In the genomic region with DNA sequence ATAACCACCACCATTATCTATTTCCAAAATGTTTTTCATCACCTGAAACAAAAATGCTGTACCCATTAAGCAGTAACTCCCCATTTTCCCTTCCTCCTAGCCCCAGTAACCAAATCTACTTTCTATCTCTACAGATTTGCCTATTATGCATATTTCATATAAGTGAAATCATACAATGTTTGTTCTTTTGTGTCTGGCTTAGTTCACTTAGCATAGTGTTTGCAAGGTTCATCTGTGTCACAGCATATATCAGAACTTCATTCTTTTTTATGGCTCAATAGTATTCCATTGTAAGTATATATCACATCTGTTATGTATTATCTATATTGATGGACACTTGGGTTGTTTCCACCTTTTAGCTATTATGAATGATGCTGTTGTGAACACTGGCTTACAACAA, we compare ENCODE assay signal across 25 cellular contexts. TPM values are rescaled to one million over a fixed set of nuclear protein-coding genes. Genes with fewer than 3 reads are reported as not detected.
DNase-seq lines count a peak whose midpoint lies in the region; ATAC-seq, FAIRE-seq and TF ChIP-seq lines count a peak whose summit lies in the region.
"Had no signal": no experiment of that assay in that cellular context is flagged by ENCODE, and none has a peak within 500 bp of the region (broad histone marks: within the 10 kb centered on the region; RNA-seq: fewer than 3 reads in every experiment).

No MANE protein-coding gene starts in this region.

- peaks cover 16 to 63% of the 10 kb centered on the region in 2 experiments; a peak in 2 of 3 replicates for H3K36me3 ChIP-seq in HEK293 (ENCODE audit: control insufficient read depth in 2 of 2, insufficient read depth in 1 of 2, low read length in 2 of 2)
- peaks cover 53% of the 10 kb centered on the region for H3K36me3 ChIP-seq in K562 (ENCODE audit: control insufficient read depth, insufficient read depth, low read length)
- H3K36me3 ChIP-seq in left lung, result peaks cover 2 to 57% of the 10 kb centered on the region in 2 donors
- peaks cover 33% of the 10 kb centered on the region for H3K36me3 ChIP-seq in right atrium auricular region

- H3K4me3 ChIP-seq in A549 (no peak overlapping the region), HEK293 (ENCODE audit: low read depth, low read length) (no peak overlapping the region), K562 (no peak overlapping the region), left lung (no peak overlapping the region), right atrium auricular region (no peak overlapping the region)
- H3K4me3 ChIP-seq: BLaER1, GM12878, GM23338 had no signal

- FAIRE-seq in A549 (lab: Jason Lieb, UNC) (no peak), K562 (lab: Jason Lieb, UNC) (no peak)
- FAIRE-seq: G401.6, GM12878, GM19239 had no signal

- no peak overlapping the region for H2AFZ ChIP-seq in K562 (ENCODE audit: low read depth, low read length)
- H2AFZ ChIP-seq: GM23338 had no signal

- H3K79me2 ChIP-seq in K562 (ENCODE audit: control insufficient read depth, insufficient read depth, low read length), result peaks cover 10% of the 10 kb centered on the region; the same call in 2 of the 3 replicates

- H3K9me3 Mint-ChIP-seq in activated T-cell treated with anti-CD3 and anti-CD28 coated beads, Interleukin-2, amount 50 U/mL, for 72 hours, result no peaks in the 10 kb centered on the region
- H3K9me3 Mint-ChIP-seq in activated T-cell treated with anti-CD3 and anti-CD28 coated beads, Interleukin-2, amount 50 U/mL, for 4 hours, result no peaks in the 10 kb centered on the region
- H3K9me3 Mint-ChIP-seq: CD8-positive, alpha-beta T cell; GM23338; H9; HFFc6 had no signal

- H3K27me3 Mint-ChIP-seq in activated T-cell treated with anti-CD3 and anti-CD28 coated beads, Interleukin-2, amount 50 U/mL, for 72 hours (ENCODE audit: low read depth), result no peaks in the 10 kb centered on the region
- no peaks in the 10 kb centered on the region for H3K27me3 Mint-ChIP-seq in activated T-cell treated with anti-CD3 and anti-CD28 coated beads, Interleukin-2, amount 50 U/mL, for 4 hours (ENCODE audit: low read depth)
- H3K27me3 Mint-ChIP-seq: B cell; CD4-positive, CD25-positive, alpha-beta regulatory T cell had no signal

- H3K9me3 ChIP-seq in A549 (no peaks in the 10 kb centered on the region), HEK293 (ENCODE audit: control insufficient read depth, insufficient read depth, low read depth, low read length) (no peaks in the 10 kb centered on the region), K562 (replicated peaks; ENCODE audit: control insufficient read depth, insufficient read depth, low read depth, low read length) (no peaks in the 10 kb centered on the region), left lung (no peaks in the 10 kb centered on the region), right atrium auricular region (no peaks in the 10 kb centered on the region)
- H3K9me3 ChIP-seq: BLaER1, Caco-2 had no signal

- peaks cover 3 to 20% of the 10 kb centered on the region in 2 donors for H3K36me3 Mint-ChIP-seq in activated T-cell treated with anti-CD3 and anti-CD28 coated beads, Interleukin-2, amount 50 U/mL, for 72 hours (ENCODE audit: insufficient read depth in 2 of 2)
- peaks cover 23% of the 10 kb centered on the region for H3K36me3 Mint-ChIP-seq in activated T-cell treated with anti-CD3 and anti-CD28 coated beads, Interleukin-2, amount 50 U/mL, for 4 hours (ENCODE audit: insufficient read depth)

- no peaks in the 10 kb centered on the region for H4K20me1 ChIP-seq in K562 (replicated peaks; ENCODE audit: control insufficient read depth, insufficient read depth, low read length)

- no peak for TF ChIP-seq CTCF in A549 (IDR thresholded peaks at IDR 0.05)
- no peak for TF ChIP-seq CTCF in HEK293 (tag by site-specific recombination; IDR thresholded peaks at IDR 0.05)
- TF ChIP-seq CTCF in K562 (IDR thresholded peaks at IDR 0.05 in 2 of 3, conservative IDR thresholded peaks at IDR 0.05 in 1 of 3; ENCODE audit: insufficient read depth in 2 of 3, low read depth in 1 of 3, low read length in 3 of 3), result no peak
- no peak for TF ChIP-seq CTCF in left lung (IDR thresholded peaks at IDR 0.05)
- no peak for TF ChIP-seq CTCF in GM10248 (IDR thresholded peaks at IDR 0.05; ENCODE audit: control extremely low read depth, extremely low read depth, low read depth, missing control alignments)
- TF ChIP-seq CTCF in right atrium auricular region (IDR thresholded peaks at IDR 0.05), result no peak

- H3K4me2 ChIP-seq in A549 (no peak overlapping the region), K562 (ENCODE audit: insufficient read depth, low read length) (no peak overlapping the region)
- H3K4me2 ChIP-seq: BLaER1, GM23338 had no signal

- ATAC-seq in activated T-cell treated with anti-CD3 and anti-CD28 coated beads, Interleukin-2, amount 50 U/mL, for 72 hours (replicated peaks in 1 of 2), result no peak
- ATAC-seq in activated T-cell treated with anti-CD3 and anti-CD28 coated beads, Interleukin-2, amount 50 U/mL, for 4 hours, result no peak
- ATAC-seq in A549 (no peak), K562 (no peak), left lung (no peak)
- ATAC-seq: CD8-positive, alpha-beta T cell; GM12878; GM23338; HCT116 had no signal

- POLR2A ChIA-PET in A549 (lab: Yijun Ruan, JAX) (no interaction called here), HEK293 (lab: Yijun Ruan, JAX) (no interaction called here), K562 (lab: Yijun Ruan, JAX) (no interaction called here), GM10248 (lab: Yijun Ruan, JAX) (no interaction called here)

- H3K27ac Mint-ChIP-seq in activated T-cell treated with anti-CD3 and anti-CD28 coated beads, Interleukin-2, amount 50 U/mL, for 72 hours, result peak overlapping the region; percentile 48
- H3K27ac Mint-ChIP-seq: B cell; CD8-positive, alpha-beta T cell; GM23338; H9; HFFc6 had no signal

- CTCF ChIA-PET in A549 (lab: Yijun Ruan, JAX), result no interaction called here
- CTCF ChIA-PET in HEK293 (lab: Yijun Ruan, JAX), result no interaction called here
- CTCF ChIA-PET in K562 (lab: Yijun Ruan, JAX; ENCODE audit: low intra/inter-chr PET ratio), result no interaction called here
- CTCF ChIA-PET in GM10248 (lab: Yijun Ruan, JAX), result no interaction called here

- DNase-seq in activated T-cell treated with anti-CD3 and anti-CD28 coated beads, Interleukin-2, amount 50 U/mL, for 72 hours, result no peak
- DNase-seq in activated T-cell treated with anti-CD3 and anti-CD28 coated beads, Interleukin-2, amount 50 U/mL, for 4 hours, result no peak
- DNase-seq in A549 (ENCODE audit: low read depth in 1 of 2, low spot score in 1 of 2) (no peak), K562 (ENCODE audit: extremely low read depth in 1 of 4, low spot score in 3 of 4) (no peak), left lung (no peak), GM10248 (ENCODE audit: extremely low spot score) (no peak), right atrium auricular region (ENCODE audit: low spot score) (no peak)
- DNase-seq: Caco-2; CD4-positive, CD25-positive, alpha-beta regulatory T cell; CD8-positive, alpha-beta T cell; DMS153; DND-41; H9; HFFc6 had no signal

- no peaks in the 10 kb centered on the region for H3K9me1 ChIP-seq in K562 (ENCODE audit: control insufficient read depth, insufficient read depth, low read length)

- no peak overlapping the region for H3K9ac ChIP-seq in K562 (ENCODE audit: insufficient read depth in 1 of 2, low read depth in 2 of 2, low read length in 2 of 2)
- H3K9ac ChIP-seq: BLaER1 had no signal

- no peak for TF ChIP-seq EP300 in A549 (IDR thresholded peaks at IDR 0.05)
- no peak for TF ChIP-seq EP300 in K562 (IDR thresholded peaks at IDR 0.05; ENCODE audit: low read length)

- H3K4me1 Mint-ChIP-seq in activated T-cell treated with anti-CD3 and anti-CD28 coated beads, Interleukin-2, amount 50 U/mL, for 72 hours (ENCODE audit: low read depth), result peaks cover 10% of the 10 kb centered on the region
- H3K4me1 Mint-ChIP-seq in activated T-cell treated with anti-CD3 and anti-CD28 coated beads, Interleukin-2, amount 50 U/mL, for 4 hours (ENCODE audit: low read depth), result peaks cover 9% of the 10 kb centered on the region
- H3K4me1 Mint-ChIP-seq: B cell, GM23338, H9 had no signal

- intact Hi-C loops in K562 (cut with micrococcal nuclease) (no loop called here), left lung (cut with DNase I) (no loop called here)

- TF ChIP-seq RAD21 in A549 (conservative IDR thresholded peaks at IDR 0.05 in 1 of 2, IDR thresholded peaks at IDR 0.05 in 1 of 2) (no peak), K562 (CRISPR knock-in tag; conservative IDR thresholded peaks at IDR 0.05 in 1 of 2, IDR thresholded peaks at IDR 0.05 in 1 of 2) (no peak)

- H3K27ac ChIP-seq in A549, result no peak overlapping the region
- no peak overlapping the region for H3K27ac ChIP-seq in HEK293 (ENCODE audit: extremely low read depth, low read depth, low read length)
- no peak overlapping the region for H3K27ac ChIP-seq in K562 (ENCODE audit: extremely low read depth, low read depth, low read length)
- no peak overlapping the region for H3K27ac ChIP-seq in left lung
- no peak overlapping the region for H3K27ac ChIP-seq in right atrium auricular region
- H3K27ac ChIP-seq: BLaER1, C4-2B had no signal

- no peaks in the 10 kb centered on the region for H3K27me3 ChIP-seq in K562 (ENCODE audit: control insufficient read depth in 2 of 2, insufficient read depth in 2 of 2, low read length in 2 of 2)
- H3K27me3 ChIP-seq in left lung, result no peaks in the 10 kb centered on the region
- H3K27me3 ChIP-seq in right atrium auricular region, result no peaks in the 10 kb centered on the region
- H3K27me3 ChIP-seq: BLaER1 had no signal

- H3K4me3 Mint-ChIP-seq in activated T-cell treated with anti-CD3 and anti-CD28 coated beads, Interleukin-2, amount 50 U/mL, for 72 hours, result no peak overlapping the region
- H3K4me3 Mint-ChIP-seq in activated T-cell treated with anti-CD3 and anti-CD28 coated beads, Interleukin-2, amount 50 U/mL, for 4 hours, result no peak overlapping the region
- H3K4me3 Mint-ChIP-seq: B cell; CD4-positive, CD25-positive, alpha-beta regulatory T cell; CD8-positive, alpha-beta T cell; GM23338; H9; HFFc6 had no signal

- TF ChIP-seq POLR2A in A549 (IDR thresholded peaks at IDR 0.05; ENCODE audit: low read length) (no peak), K562 (conservative IDR thresholded peaks at IDR 0.05) (no peak)

- H3K4me1 ChIP-seq in A549 (no peaks in the 10 kb centered on the region), HEK293 (ENCODE audit: control insufficient read depth, insufficient read depth, low read length) (no peaks in the 10 kb centered on the region), K562 (replicated peaks in 1 of 2; ENCODE audit: control insufficient read depth in 2 of 2, insufficient read depth in 2 of 2, low read length in 2 of 2) (no peaks in the 10 kb centered on the region), left lung (no peaks in the 10 kb centered on the region), right atrium auricular region (no peaks in the 10 kb centered on the region)
- H3K4me1 ChIP-seq: BLaER1, Caco-2 had no signal

- no TSS peak for BruUV-seq in K562 (replicated peaks; lab: Mats Ljungman, UMichigan)

- in situ Hi-C loops in K562 (cut with MboI), result no loop called here

RNA-seq across cellular contexts. Expression of a gene that starts 16.7 kb away (rescaled TPM):
- total RNA-seq in activated T-cell treated with anti-CD3 and anti-CD28 coated beads, Interleukin-2, amount 50 U/mL, for 72 hours, result 10 to 100 TPM; 22.3 to 33.4 TPM
- total RNA-seq in activated T-cell treated with anti-CD3 and anti-CD28 coated beads, Interleukin-2, amount 50 U/mL, for 4 hours, result 10 to 100 TPM; 67.0 to 71.8 (median 67.4) TPM
- polyA plus RNA-seq in A549 (2011; rRNA removed) (12.2 and 12.9 TPM in 2 replicates), A549 (2017; fragmentation: RNase III; extraction: RNeasy Plus Mini Kit Qiagen cat#74134 plus additional on column Dnase treatment) (22.1 to 26.9 TPM (median 24.1 TPM) in 3 replicates), K562 (2011; rRNA removed) (8.1 and 10.3 TPM in 2 replicates), K562 (2014; fragmentation: Illumina TruSeq; extraction: Trizol) (5.8 and 7.4 TPM in 2 replicates), K562 (2014; fragmentation: Nextera tagmentation; extraction: Ambion mirVana) (under 1 TPM; 0.53 to 0.92 TPM), K562 (2014; rRNA removed) (11.3 and 13.3 TPM in 2 replicates)
- polyA plus RNA-seq in A549 (2012; cell fraction: cytosol; rRNA removed), result 23.8 and 27.3 TPM in 2 replicates
- 44.8 and 45.3 TPM in 2 replicates for polyA plus RNA-seq in A549 (2012; cell fraction: nucleus; rRNA removed)
- 20.8 and 22.9 TPM in 2 replicates for polyA minus RNA-seq in A549 (2011; rRNA and poly(A)+ RNA removed)
- total RNA-seq in K562 (2011; cell fraction: chromatin; rRNA removed; ENCODE audit: low replicate concordance), result 23.6 and 70.2 TPM in 2 replicates
- total RNA-seq in K562 (2011; cell fraction: nucleolus; rRNA removed), result 47.0 and 56.7 TPM in 2 replicates
- 29.1 and 36.1 TPM in 2 replicates for total RNA-seq in K562 (2011; cell fraction: nucleoplasm; rRNA removed)
- total RNA-seq in K562 (2014; rRNA removed) (11.0 and 18.0 TPM in 2 replicates), K562 (2014; rRNA removed; fragmentation: Illumina TruSeq; extraction: Trizol) (4.3 and 5.5 TPM in 2 replicates), K562 (2015; rRNA removed; fragmentation: Illumina TruSeq; extraction: Trizol) (8.8 and 9.2 TPM in 2 replicates), K562 (2021) (16.4 and 17.4 TPM in 2 replicates), left lung (10 to 100 TPM; 41.0 to 69.5 TPM), right atrium auricular region (10 to 100 TPM; 12.0 to 21.7 TPM)
- polyA plus RNA-seq in K562 (2011; cell fraction: cytosol; rRNA removed), result 8.4 and 10.6 TPM in 2 replicates
- polyA plus RNA-seq in K562 (2011; cell fraction: nucleus; rRNA removed), result 36.7 and 37.8 TPM in 2 replicates
- polyA plus RNA-seq in K562 (2012), result 11.6 and 18.7 TPM in 2 replicates
- 7.8 and 8.5 TPM in 2 replicates for polyA minus RNA-seq in K562 (2011; rRNA and poly(A)+ RNA removed)
- 6.6 and 7.7 TPM in 2 replicates for polyA minus RNA-seq in K562 (2011; cell fraction: cytosol; rRNA and poly(A)+ RNA removed)
- polyA minus RNA-seq in K562 (2011; cell fraction: nucleus; rRNA and poly(A)+ RNA removed), result 22.8 and 34.7 TPM in 2 replicates

RNA-seq across cellular contexts. Expression of a gene that starts 20.9 kb away (rescaled TPM):
- under 1 TPM; 0.19 to 0.72 TPM for total RNA-seq in activated T-cell treated with anti-CD3 and anti-CD28 coated beads, Interleukin-2, amount 50 U/mL, for 72 hours
- under 1 TPM in 1 of 3 donors, not detected in 2; 0.11 TPM for total RNA-seq in activated T-cell treated with anti-CD3 and anti-CD28 coated beads, Interleukin-2, amount 50 U/mL, for 4 hours
- polyA plus RNA-seq in A549 (2011; rRNA removed) (0.03 TPM in 1 of 2 replicates, not detected in the other), A549 (2017; fragmentation: RNase III; extraction: RNeasy Plus Mini Kit Qiagen cat#74134 plus additional on column Dnase treatment) (0.13 TPM in 1 of 3 replicates, not detected in the others), K562 (2011; rRNA removed) (0.13 and 0.41 TPM in 2 replicates), K562 (2014; fragmentation: Illumina TruSeq; extraction: Trizol) (0.18 TPM in 1 of 2 replicates, not detected in the other), K562 (2014; fragmentation: Nextera tagmentation; extraction: Ambion mirVana) (not detected), K562 (2014; rRNA removed) (2.0 and 2.8 TPM in 2 replicates)
- 0.26 and 0.88 TPM in 2 replicates for polyA plus RNA-seq in A549 (2012; cell fraction: cytosol; rRNA removed)
- 7.5 and 14.5 TPM in 2 replicates for polyA plus RNA-seq in A549 (2012; cell fraction: nucleus; rRNA removed)
- 0.34 TPM in 1 of 2 replicates, not detected in the other for polyA minus RNA-seq in A549 (2011; rRNA and poly(A)+ RNA removed)
- total RNA-seq in K562 (2011; cell fraction: chromatin; rRNA removed; ENCODE audit: low replicate concordance), result 5.9 TPM in 1 of 2 replicates, not detected in the other
- 5.9 and 8.8 TPM in 2 replicates for total RNA-seq in K562 (2011; cell fraction: nucleolus; rRNA removed)
- total RNA-seq in K562 (2011; cell fraction: nucleoplasm; rRNA removed), result 0.51 TPM in 1 of 2 replicates, not detected in the other
- total RNA-seq in K562 (2014; rRNA removed) (0.68 and 1.4 TPM in 2 replicates), K562 (2014; rRNA removed; fragmentation: Illumina TruSeq; extraction: Trizol) (not detected in 2 replicates), K562 (2015; rRNA removed; fragmentation: Illumina TruSeq; extraction: Trizol) (0.26 TPM in 1 of 2 replicates, not detected in the other), K562 (2021) (0.18 and 0.44 TPM in 2 replicates), left lung (under 1 TPM in 1 of 2 donors, not detected in 1; 0.47 TPM), right atrium auricular region (1 to 10 TPM in 1 of 2 donors, under 1 TPM in 1; 0.44 to 1.1 TPM)
- polyA plus RNA-seq in K562 (2011; cell fraction: cytosol; rRNA removed), result 3.1 TPM in 1 of 2 replicates, not detected in the other
- 2.6 and 8.7 TPM in 2 replicates for polyA plus RNA-seq in K562 (2011; cell fraction: nucleus; rRNA removed)
- 0.61 and 4.4 TPM in 2 replicates for polyA plus RNA-seq in K562 (2012)
- polyA minus RNA-seq in K562 (2011; rRNA and poly(A)+ RNA removed), result not detected in 2 replicates
- 0.38 and 2.4 TPM in 2 replicates for polyA minus RNA-seq in K562 (2011; cell fraction: cytosol; rRNA and poly(A)+ RNA removed)
- 2.4 and 3.3 TPM in 2 replicates for polyA minus RNA-seq in K562 (2011; cell fraction: nucleus; rRNA and poly(A)+ RNA removed)
- total RNA-seq: B cell; Caco-2; CD4-positive, CD25-positive, alpha-beta regulatory T cell; H4 had no signal
- polyA plus RNA-seq: AG04450 had no signal

RNA-seq across cellular contexts. Expression of a gene that starts 45.9 kb away (rescaled TPM):
- total RNA-seq in activated T-cell treated with anti-CD3 and anti-CD28 coated beads, Interleukin-2, amount 50 U/mL, for 72 hours, result 10 to 100 TPM; 36.5 to 37.4 TPM
- 10 to 100 TPM; 37.2 to 39.0 (median 38.2) TPM for total RNA-seq in activated T-cell treated with anti-CD3 and anti-CD28 coated beads, Interleukin-2, amount 50 U/mL, for 4 hours
- 22.2 and 28.9 TPM in 2 replicates for polyA plus RNA-seq in A549 (2011; rRNA removed)
- 15.8 and 20.0 TPM in 2 replicates for polyA plus RNA-seq in A549 (2012; cell fraction: cytosol; rRNA removed)
- 33.9 and 36.7 TPM in 2 replicates for polyA plus RNA-seq in A549 (2012; cell fraction: nucleus; rRNA removed)
- 15.2 to 16.3 TPM (median 16.2 TPM) in 3 replicates for polyA plus RNA-seq in A549 (2017; fragmentation: RNase III; extraction: RNeasy Plus Mini Kit Qiagen cat#74134 plus additional on column Dnase treatment)
- polyA minus RNA-seq in A549 (2011; rRNA and poly(A)+ RNA removed), result 75.4 and 78.6 TPM in 2 replicates
- total RNA-seq in K562 (2011; cell fraction: chromatin; rRNA removed; ENCODE audit: low replicate concordance), result 68.0 and 181 TPM in 2 replicates
- 71.4 and 81.3 TPM in 2 replicates for total RNA-seq in K562 (2011; cell fraction: nucleolus; rRNA removed)
- total RNA-seq in K562 (2011; cell fraction: nucleoplasm; rRNA removed), result 41.8 and 80.9 TPM in 2 replicates
- total RNA-seq in K562 (2014; rRNA removed), result 13.1 and 18.2 TPM in 2 replicates
- 7.9 and 10.5 TPM in 2 replicates for total RNA-seq in K562 (2014; rRNA removed; fragmentation: Illumina TruSeq; extraction: Trizol)
- total RNA-seq in K562 (2015; rRNA removed; fragmentation: Illumina TruSeq; extraction: Trizol), result 12.0 and 12.9 TPM in 2 replicates
- 29.2 and 31.2 TPM in 2 replicates for total RNA-seq in K562 (2021)
- polyA plus RNA-seq in K562 (2011; rRNA removed), result 27.9 and 31.5 TPM in 2 replicates
- 18.1 and 28.3 TPM in 2 replicates for polyA plus RNA-seq in K562 (2011; cell fraction: cytosol; rRNA removed)
- 20.1 and 35.9 TPM in 2 replicates for polyA plus RNA-seq in K562 (2011; cell fraction: nucleus; rRNA removed)
- 16.9 and 19.5 TPM in 2 replicates for polyA plus RNA-seq in K562 (2012)
- 13.4 and 16.4 TPM in 2 replicates for polyA plus RNA-seq in K562 (2014; fragmentation: Illumina TruSeq; extraction: Trizol)
- polyA plus RNA-seq in K562 (2014; fragmentation: Nextera tagmentation; extraction: Ambion mirVana), result 1 to 10 TPM in 1 of 2 experiments, under 1 TPM in 1; 0.46 to 1.9 TPM
- polyA plus RNA-seq in K562 (2014; rRNA removed), result 15.4 and 15.6 TPM in 2 replicates
- polyA minus RNA-seq in K562 (2011; rRNA and poly(A)+ RNA removed), result 34.2 and 41.7 TPM in 2 replicates
- polyA minus RNA-seq in K562 (2011; cell fraction: cytosol; rRNA and poly(A)+ RNA removed), result 28.8 and 32.4 TPM in 2 replicates
- 12.5 and 13.9 TPM in 2 replicates for polyA minus RNA-seq in K562 (2011; cell fraction: nucleus; rRNA and poly(A)+ RNA removed)
- total RNA-seq in left lung, result 10 to 100 TPM; 42.1 to 42.7 TPM
- 10 to 100 TPM; 24.0 to 30.9 TPM for total RNA-seq in right atrium auricular region

RNA-seq across cellular contexts. Expression of a gene that starts 51.1 kb away (rescaled TPM):
- total RNA-seq in activated T-cell treated with anti-CD3 and anti-CD28 coated beads, Interleukin-2, amount 50 U/mL, for 72 hours, result 10 to 100 TPM; 35.1 to 35.2 TPM
- 10 to 100 TPM; 34.0 to 41.4 (median 35.4) TPM for total RNA-seq in activated T-cell treated with anti-CD3 and anti-CD28 coated beads, Interleukin-2, amount 50 U/mL, for 4 hours
- 14.4 and 21.3 TPM in 2 replicates for polyA plus RNA-seq in A549 (2011; rRNA removed)
- 26.4 and 33.3 TPM in 2 replicates for polyA plus RNA-seq in A549 (2012; cell fraction: cytosol; rRNA removed)
- polyA plus RNA-seq in A549 (2012; cell fraction: nucleus; rRNA removed), result 108 and 136 TPM in 2 replicates
- 12.9 to 16.1 TPM (median 16.0 TPM) in 3 replicates for polyA plus RNA-seq in A549 (2017; fragmentation: RNase III; extraction: RNeasy Plus Mini Kit Qiagen cat#74134 plus additional on column Dnase treatment)
- 29.7 and 31.8 TPM in 2 replicates for polyA minus RNA-seq in A549 (2011; rRNA and poly(A)+ RNA removed)
- 60.1 and 195 TPM in 2 replicates for total RNA-seq in K562 (2011; cell fraction: chromatin; rRNA removed; ENCODE audit: low replicate concordance)
- 128 and 136 TPM in 2 replicates for total RNA-seq in K562 (2011; cell fraction: nucleolus; rRNA removed)
- total RNA-seq in K562 (2011; cell fraction: nucleoplasm; rRNA removed), result 70.7 and 81.4 TPM in 2 replicates
- total RNA-seq in K562 (2014; rRNA removed), result 15.0 and 24.2 TPM in 2 replicates
- 12.5 and 17.5 TPM in 2 replicates for total RNA-seq in K562 (2014; rRNA removed; fragmentation: Illumina TruSeq; extraction: Trizol)
- total RNA-seq in K562 (2015; rRNA removed; fragmentation: Illumina TruSeq; extraction: Trizol), result 14.4 and 15.6 TPM in 2 replicates
- 44.6 and 53.1 TPM in 2 replicates for total RNA-seq in K562 (2021)
- 30.4 and 48.7 TPM in 2 replicates for polyA plus RNA-seq in K562 (2011; rRNA removed)
- 44.7 and 74.3 TPM in 2 replicates for polyA plus RNA-seq in K562 (2011; cell fraction: cytosol; rRNA removed)
- 195 and 281 TPM in 2 replicates for polyA plus RNA-seq in K562 (2011; cell fraction: nucleus; rRNA removed)
- 22.8 and 35.5 TPM in 2 replicates for polyA plus RNA-seq in K562 (2012)
- 28.8 and 29.6 TPM in 2 replicates for polyA plus RNA-seq in K562 (2014; fragmentation: Illumina TruSeq; extraction: Trizol)
- 1 to 10 TPM; 8.7 to 8.8 TPM for polyA plus RNA-seq in K562 (2014; fragmentation: Nextera tagmentation; extraction: Ambion mirVana)
- 34.2 and 35.0 TPM in 2 replicates for polyA plus RNA-seq in K562 (2014; rRNA removed)
- 22.1 and 29.0 TPM in 2 replicates for polyA minus RNA-seq in K562 (2011; rRNA and poly(A)+ RNA removed)
- polyA minus RNA-seq in K562 (2011; cell fraction: cytosol; rRNA and poly(A)+ RNA removed), result 28.9 and 31.4 TPM in 2 replicates
- polyA minus RNA-seq in K562 (2011; cell fraction: nucleus; rRNA and poly(A)+ RNA removed), result 45.0 and 58.2 TPM in 2 replicates
- 10 to 100 TPM; 40.9 to 45.0 TPM for total RNA-seq in left lung
- total RNA-seq in right atrium auricular region, result 10 to 100 TPM; 29.1 to 29.8 TPM

RNA-seq across cellular contexts. Expression of a gene that starts 51.2 kb away (rescaled TPM):
- total RNA-seq in activated T-cell treated with anti-CD3 and anti-CD28 coated beads, Interleukin-2, amount 50 U/mL, for 72 hours, result 10 to 100 TPM; 27.9 to 29.8 TPM
- total RNA-seq in activated T-cell treated with anti-CD3 and anti-CD28 coated beads, Interleukin-2, amount 50 U/mL, for 4 hours, result 1 to 10 TPM; 4.1 to 5.7 (median 4.7) TPM
- polyA plus RNA-seq in A549 (2011; rRNA removed) (3.6 and 5.0 TPM in 2 replicates), A549 (2017; fragmentation: RNase III; extraction: RNeasy Plus Mini Kit Qiagen cat#74134 plus additional on column Dnase treatment) (3.2 to 6.9 TPM (median 4.9 TPM) in 3 replicates), K562 (2011; rRNA removed) (1.3 and 4.3 TPM in 2 replicates), K562 (2014; fragmentation: Illumina TruSeq; extraction: Trizol) (0.30 and 1.1 TPM in 2 replicates), K562 (2014; fragmentation: Nextera tagmentation; extraction: Ambion mirVana) (under 1 TPM; 0.08 to 0.10 TPM), K562 (2014; rRNA removed) (1.8 and 5.0 TPM in 2 replicates)
- 1.8 and 2.0 TPM in 2 replicates for polyA plus RNA-seq in A549 (2012; cell fraction: cytosol; rRNA removed)
- polyA plus RNA-seq in A549 (2012; cell fraction: nucleus; rRNA removed), result 38.0 and 40.8 TPM in 2 replicates
- polyA minus RNA-seq in A549 (2011; rRNA and poly(A)+ RNA removed), result 2.6 and 2.8 TPM in 2 replicates
- total RNA-seq in K562 (2011; cell fraction: chromatin; rRNA removed; ENCODE audit: low replicate concordance), result 3.9 and 10.8 TPM in 2 replicates
- 8.2 and 12.5 TPM in 2 replicates for total RNA-seq in K562 (2011; cell fraction: nucleolus; rRNA removed)
- total RNA-seq in K562 (2011; cell fraction: nucleoplasm; rRNA removed), result 5.0 and 5.1 TPM in 2 replicates
- total RNA-seq in K562 (2014; rRNA removed) (0.23 and 0.57 TPM in 2 replicates), K562 (2014; rRNA removed; fragmentation: Illumina TruSeq; extraction: Trizol) (0.51 TPM in 1 of 2 replicates, not detected in the other), K562 (2015; rRNA removed; fragmentation: Illumina TruSeq; extraction: Trizol) (0.26 and 0.40 TPM in 2 replicates), K562 (2021) (1.2 and 1.4 TPM in 2 replicates), left lung (10 to 100 TPM; 12.5 to 19.1 TPM), right atrium auricular region (1 to 10 TPM; 3.9 to 8.0 TPM)
- 0.94 and 1.4 TPM in 2 replicates for polyA plus RNA-seq in K562 (2011; cell fraction: cytosol; rRNA removed)
- 35.5 and 64.0 TPM in 2 replicates for polyA plus RNA-seq in K562 (2011; cell fraction: nucleus; rRNA removed)
- polyA plus RNA-seq in K562 (2012), result 3.4 and 6.1 TPM in 2 replicates
- 0.56 and 1.1 TPM in 2 replicates for polyA minus RNA-seq in K562 (2011; rRNA and poly(A)+ RNA removed)
- polyA minus RNA-seq in K562 (2011; cell fraction: cytosol; rRNA and poly(A)+ RNA removed), result 1.0 and 1.2 TPM in 2 replicates
- 3.1 and 6.1 TPM in 2 replicates for polyA minus RNA-seq in K562 (2011; cell fraction: nucleus; rRNA and poly(A)+ RNA removed)
